Comparison of ENCODE assay signal across 13 cellular contexts in genomic region chr3:175287361-175287963, GRCh38.
DNase-seq lines count a peak whose midpoint lies in the region; ATAC-seq lines count a peak whose summit lies in the region.
"Had no signal": no experiment of that assay in that cellular context is flagged by ENCODE, and none has a peak within 500 bp of the region (broad histone marks: within the 10 kb centered on the region; RNA-seq: fewer than 3 reads in every experiment).

No MANE protein-coding gene starts in this region.

- intact Hi-C loops in Right ventricle myocardium superior (cut with DNase I) = no loop called here

- peak; percentile 6 for DNase-seq in cerebellar cortex (ENCODE audit: low spot score)
- DNase-seq in GM19240 (ENCODE audit: insufficient read length, low spot score) = no peak
- DNase-seq in activated CD8-positive, alpha-beta memory T cell treated with anti-CD3 and anti-CD28 coated beads, Interleukin-2, amount 50 U/mL, for 48 hours = no peak
- DNase-seq in Right ventricle myocardium superior = no peak
- no peak for DNase-seq in activated T-cell treated with anti-CD3 and anti-CD28 coated beads, Interleukin-2, amount 50 U/mL, for 48 hours
- DNase-seq: COR-L47, dorsolateral prefrontal cortex, NCI-H2171, psoas muscle, SJCRH30 had no signal

- peak; percentile 100 for ATAC-seq in GM18867 (IDR thresholded peaks at IDR 0.05; ENCODE audit: unreplicated experiment)
- ATAC-seq in GM21737 (IDR thresholded peaks at IDR 0.05; ENCODE audit: unreplicated experiment) = peak; percentile 86
- ATAC-seq in HG03175 (IDR thresholded peaks at IDR 0.05; ENCODE audit: unreplicated experiment) = peak; percentile 86
- no peak for ATAC-seq in Right ventricle myocardium superior (ENCODE audit: poor library complexity)
- ATAC-seq: psoas muscle had no signal
